1 cellular context compared by ENCODE assay signal in the genomic region with DNA sequence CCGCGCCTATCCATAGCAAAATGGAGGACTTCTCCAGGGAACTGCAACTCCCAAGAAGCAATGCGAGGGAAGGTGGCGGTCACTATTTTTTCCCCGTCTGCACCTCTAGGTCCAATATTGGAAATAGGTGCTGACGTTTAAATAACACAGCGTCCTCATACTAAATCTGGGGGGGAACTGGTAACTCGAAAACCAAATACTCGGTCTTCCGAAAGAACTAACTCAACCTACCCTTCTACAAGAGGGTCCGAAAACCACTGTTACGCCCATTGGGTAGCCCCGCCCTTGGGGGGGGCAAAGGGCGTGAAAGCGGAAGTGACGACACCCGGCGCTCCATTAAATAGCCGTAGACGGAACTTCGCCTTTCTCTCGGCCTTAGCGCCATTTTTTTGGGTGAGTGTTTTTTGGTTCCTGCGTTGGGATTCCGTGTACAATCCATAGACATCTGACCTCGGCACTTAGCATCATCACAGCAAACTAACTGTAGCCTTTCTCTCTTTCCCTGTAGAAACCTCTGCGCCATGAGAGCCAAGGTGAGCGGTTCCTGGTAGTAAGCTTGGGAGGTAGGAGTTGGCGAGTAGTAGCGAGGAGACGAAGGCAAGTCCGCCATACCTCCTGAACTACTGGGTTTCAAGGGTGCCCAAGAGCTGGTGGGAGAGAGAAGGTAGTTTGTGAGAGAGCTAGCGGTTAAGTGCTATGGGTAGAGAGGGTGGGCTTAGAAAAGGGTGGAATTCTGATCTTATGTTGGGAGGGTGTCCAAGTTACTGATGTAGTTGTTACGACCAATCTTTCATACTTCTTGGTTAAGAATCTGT.
TF ChIP-seq lines count a peak whose summit lies in the region.

TSS of gene RPL41 (plus strand) at position 367 of the 815 bp plus-strand sequence.

TF ChIP-seq in WTC11, 78 proteins besides CTCF, POLR2A, EP300 and RAD21 (continued from another document):
- TF ChIP-seq E2F4 (CRISPR knock-in tag; IDR thresholded peaks at IDR 0.05; ENCODE audit: borderline replicate concordance, low read depth) = no peak
- TF ChIP-seq ZNF423 (CRISPR knock-in tag; IDR thresholded peaks at IDR 0.05) = no peak
- no peak for TF ChIP-seq NR1H2 (CRISPR knock-in tag; IDR thresholded peaks at IDR 0.05)
- no peak for TF ChIP-seq IRF1 (CRISPR knock-in tag; IDR thresholded peaks at IDR 0.05)
